In the genomic region with DNA sequence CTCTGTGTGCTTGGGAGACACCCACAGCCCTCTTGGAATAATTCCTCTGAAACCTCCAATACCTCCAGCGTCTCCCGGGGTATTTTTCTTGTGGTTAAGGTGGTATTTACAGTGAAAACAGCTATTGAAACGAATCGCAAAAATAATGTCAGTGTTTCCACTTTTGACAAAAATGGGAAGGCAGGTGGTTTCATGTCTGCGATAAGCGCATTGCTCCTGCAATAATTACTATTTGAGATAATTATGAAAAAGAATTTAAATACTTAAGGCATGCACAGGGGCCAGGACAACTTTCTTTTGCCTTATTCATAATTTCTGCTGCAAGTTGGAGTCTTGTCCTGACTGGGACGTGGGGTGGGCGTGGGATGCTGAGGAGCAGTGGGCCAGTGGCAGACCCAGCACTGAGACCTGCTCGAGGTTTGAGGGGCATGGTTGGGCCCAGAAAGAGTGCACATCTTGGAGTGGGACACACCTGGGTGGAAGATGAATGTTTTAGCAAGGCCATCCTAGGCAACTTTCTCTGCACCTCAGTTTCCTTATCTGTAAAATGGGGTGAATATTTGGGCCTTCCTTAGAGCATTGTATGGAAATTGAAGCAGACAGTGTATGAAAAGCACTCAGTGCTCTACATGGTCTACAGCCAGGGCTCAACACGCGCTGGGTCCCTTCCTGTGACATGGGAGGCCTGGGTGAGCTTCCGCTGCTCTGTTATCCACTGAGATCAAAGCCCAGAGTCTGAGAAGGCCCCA, we compare ENCODE assay signal across 23 cellular contexts.
"Had no signal": no experiment of that assay in that cellular context is flagged by ENCODE, and none has a peak within 500 bp of the region (broad histone marks: within the 10 kb centered on the region; RNA-seq: fewer than 3 reads in every experiment).

No MANE protein-coding gene starts in this region.

- H3K36me3 ChIP-seq: SJCRH30 had no signal

- FAIRE-seq: HTR-8/SVneo had no signal

- H3K27me3 ChIP-seq: SJCRH30 had no signal

- H3K4me2 ChIP-seq: KMS-11 had no signal

- H3K4me3 ChIP-seq: SJCRH30 had no signal

- H3K27ac ChIP-seq: HL-60, KMS-11, RWPE1, SJCRH30 had no signal

- H3K4me1 ChIP-seq: SJCRH30 had no signal

- ATAC-seq: Panc1, PC-3, SK-N-SH treated with all-trans-retinoic acid at 6 μM for 48 hours had no signal

- DNase-seq: Kasumi-1, MM.1S, NCI-H1092 treated with DMSO at 0.1 percent for 48 hours, NCI-H1436, NCI-H187, NCI-H2029, NCI-H2081 treated with DMSO at 0.1 percent for 48 hours, NCI-H2171, NCI-H226, NCI-H446, NCI-H510A, NCI-H524 treated with DMSO at 0.1 percent for 48 hours, NCI-H69, NCI-H774, PC-3, SHP77 treated with DMSO at 0.1 percent for 48 hours, SJCRH30 had no signal

- H3K9me3 ChIP-seq: SJCRH30 had no signal

- H3K9ac ChIP-seq: KMS-11 had no signal
